Comparison of ENCODE assay signal across 8 cellular contexts in the genomic region with DNA sequence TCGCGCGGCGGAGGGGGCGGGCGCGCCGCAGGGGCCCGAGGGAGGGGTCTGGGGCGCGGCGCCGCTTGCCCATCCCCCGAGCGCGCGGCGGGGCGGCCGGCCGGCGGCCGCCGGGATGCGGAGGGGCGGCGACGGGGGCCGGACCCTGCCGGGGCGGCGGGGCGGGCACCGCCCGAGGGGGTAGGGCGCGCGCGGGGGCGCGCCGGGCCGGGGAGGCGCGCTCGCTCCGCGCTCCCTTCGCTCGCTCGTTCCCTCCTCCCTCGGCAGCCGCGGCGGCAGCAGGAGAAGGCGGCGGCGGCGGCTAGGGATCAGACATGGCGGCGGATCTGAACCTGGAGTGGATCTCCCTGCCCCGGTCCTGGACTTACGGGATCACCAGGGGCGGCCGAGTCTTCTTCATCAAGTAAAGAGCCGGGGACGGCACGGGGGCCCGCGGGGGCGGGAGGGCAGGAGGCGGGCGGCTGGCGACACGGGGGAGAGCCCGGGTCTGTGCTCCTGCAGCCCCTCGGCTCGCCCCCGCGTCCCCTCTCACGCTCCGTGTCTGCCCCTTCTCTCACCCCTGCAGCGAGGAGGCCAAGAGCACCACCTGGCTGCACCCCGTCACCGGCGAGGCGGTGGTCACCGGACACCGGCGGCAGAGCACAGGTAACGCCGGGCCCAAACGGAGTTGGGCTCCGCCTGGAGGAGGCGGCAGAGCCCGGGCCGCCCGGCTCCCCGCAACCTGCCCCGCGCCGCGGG. TPM values are rescaled to one million over a fixed set of nuclear protein-coding genes. Genes with fewer than 3 reads are reported as not detected.
A peak's percentile ranks its signal among the peaks of the same experiment; 100 is the strongest.
DNase-seq lines count a peak whose midpoint lies in the region; ATAC-seq lines count a peak whose summit lies in the region.

A gene with protein sequence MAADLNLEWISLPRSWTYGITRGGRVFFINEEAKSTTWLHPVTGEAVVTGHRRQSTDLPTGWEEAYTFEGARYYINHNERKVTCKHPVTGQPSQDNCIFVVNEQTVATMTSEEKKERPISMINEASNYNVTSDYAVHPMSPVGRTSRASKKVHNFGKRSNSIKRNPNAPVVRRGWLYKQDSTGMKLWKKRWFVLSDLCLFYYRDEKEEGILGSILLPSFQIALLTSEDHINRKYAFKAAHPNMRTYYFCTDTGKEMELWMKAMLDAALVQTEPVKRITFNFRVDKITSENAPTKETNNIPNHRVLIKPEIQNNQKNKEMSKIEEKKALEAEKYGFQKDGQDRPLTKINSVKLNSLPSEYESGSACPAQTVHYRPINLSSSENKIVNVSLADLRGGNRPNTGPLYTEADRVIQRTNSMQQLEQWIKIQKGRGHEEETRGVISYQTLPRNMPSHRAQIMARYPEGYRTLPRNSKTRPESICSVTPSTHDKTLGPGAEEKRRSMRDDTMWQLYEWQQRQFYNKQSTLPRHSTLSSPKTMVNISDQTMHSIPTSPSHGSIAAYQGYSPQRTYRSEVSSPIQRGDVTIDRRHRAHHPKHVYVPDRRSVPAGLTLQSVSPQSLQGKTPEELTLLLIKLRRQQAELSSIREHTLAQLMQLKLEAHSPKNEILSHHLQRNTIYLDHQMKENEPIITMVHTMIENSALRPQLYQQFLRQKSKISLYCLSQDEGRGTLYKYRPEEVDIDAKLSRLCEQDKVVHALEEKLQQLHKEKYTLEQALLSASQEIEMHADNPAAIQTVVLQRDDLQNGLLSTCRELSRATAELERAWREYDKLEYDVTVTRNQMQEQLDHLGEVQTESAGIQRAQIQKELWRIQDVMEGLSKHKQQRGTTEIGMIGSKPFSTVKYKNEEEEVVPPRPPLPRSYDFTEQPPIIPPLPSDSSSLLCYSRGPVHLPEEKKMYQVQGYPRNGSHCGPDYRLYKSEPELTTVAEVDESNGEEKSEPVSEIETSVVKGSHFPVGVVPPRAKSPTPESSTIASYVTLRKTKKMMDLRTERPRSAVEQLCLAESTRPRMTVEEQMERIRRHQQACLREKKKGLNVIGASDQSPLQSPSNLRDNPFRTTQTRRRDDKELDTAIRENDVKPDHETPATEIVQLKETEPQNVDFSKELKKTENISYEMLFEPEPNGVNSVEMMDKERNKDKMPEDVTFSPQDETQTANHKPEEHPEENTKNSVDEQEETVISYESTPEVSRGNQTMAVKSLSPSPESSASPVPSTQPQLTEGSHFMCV (plus strand): TSS at position 248 of the 738 bp plus-strand sequence. CDS start 67 bp downstream, at position 315.

- H3K4me3 Mint-ChIP-seq in naive thymus-derived CD4-positive, alpha-beta T cell = peak within 1 kb of the TSS; percentile 81 to 90 (median 87)

- H3K36me3 Mint-ChIP-seq in naive thymus-derived CD4-positive, alpha-beta T cell = peaks cover 0 to 12% (median 3%) of the 10 kb centered on the region in 5 donors

- intact Hi-C loops in naive thymus-derived CD4-positive, alpha-beta T cell (cut with micrococcal nuclease) = loop anchor here in 1 of 2 donors (10.0 kb wide), 1 partner anchor 305 kb away; the partner anchor contains the start of gene AEBP2

- no peaks in the 10 kb centered on the region for H3K27me3 ChIP-seq in naive thymus-derived CD4-positive, alpha-beta T cell (ENCODE audit: control insufficient read depth in 2 of 2, insufficient read depth in 2 of 2, low read length in 2 of 2)

- peaks cover 2 to 28% (median 12%) of the 10 kb centered on the region in 11 donors for H3K9me3 Mint-ChIP-seq in naive thymus-derived CD4-positive, alpha-beta T cell

- peak; percentile 72 for DNase-seq in DMS79 treated with DMSO at 0.1 percent for 48 hours (lab: John Stamatoyannopoulos, UW)
- peak; percentile 41 for DNase-seq in NOMO-1 treated with DMSO at 0.1 percent for 48 hours (lab: John Stamatoyannopoulos, UW; ENCODE audit: unreplicated experiment)
- peak; percentile 73 for DNase-seq in activated effector memory CD4-positive, alpha-beta T cell treated with anti-CD3 and anti-CD28 coated beads, Interleukin-2, amount 50 U/mL, for 16 hours
- DNase-seq in fibroblast of the conjunctiva (ENCODE audit: low read depth) = peak; percentile 42
- peak in 6 of 9 donors; percentile 10 to 36 (median 19) for DNase-seq in naive thymus-derived CD4-positive, alpha-beta T cell

- H3K27me3 Mint-ChIP-seq in naive thymus-derived CD4-positive, alpha-beta T cell = peaks cover 33 to 60% (median 51%) of the 10 kb centered on the region in 5 donors

- H3K4me3 ChIP-seq in naive thymus-derived CD4-positive, alpha-beta T cell (ENCODE audit: low read length) = peak within 1 kb of the TSS; percentile 65

- ATAC-seq in HG03159 (IDR thresholded peaks at IDR 0.05; ENCODE audit: unreplicated experiment) (peak; percentile 47), GM19328 (IDR thresholded peaks at IDR 0.05; ENCODE audit: unreplicated experiment) (no peak)
- peak; percentile 75 for ATAC-seq in naive thymus-derived CD4-positive, alpha-beta T cell

- H3K4me1 ChIP-seq in naive thymus-derived CD4-positive, alpha-beta T cell (ENCODE audit: control insufficient read depth in 2 of 2, insufficient read depth in 2 of 2, low read length in 2 of 2) = peaks cover 0 to 7% of the 10 kb centered on the region in 2 donors

- peaks cover 0 to 5% (median 0%) of the 10 kb centered on the region in 3 experiments for H3K9me3 ChIP-seq in naive thymus-derived CD4-positive, alpha-beta T cell (ENCODE audit: control insufficient read depth in 2 of 3, low read length in 3 of 3)

- CTCF ChIA-PET in naive thymus-derived CD4-positive, alpha-beta T cell (lab: Charles Lee) = no interaction called here

- POLR2A ChIA-PET in naive thymus-derived CD4-positive, alpha-beta T cell (lab: Charles Lee) = no interaction called here

- H3K27ac ChIP-seq in naive thymus-derived CD4-positive, alpha-beta T cell (ENCODE audit: low read depth, low read length) = no peak within 1 kb of the TSS
- peak within 1 kb of the TSS; percentile 56 for H3K27ac ChIP-seq in temporal lobe (ENCODE audit: low read depth, low read length)

- peaks cover 5 to 27% (median 21%) of the 10 kb centered on the region in 7 donors for H3K4me1 Mint-ChIP-seq in naive thymus-derived CD4-positive, alpha-beta T cell

- H3K27ac Mint-ChIP-seq in naive thymus-derived CD4-positive, alpha-beta T cell = peak within 1 kb of the TSS in 7 of 9 donors; percentile 2 to 61 (median 41)

- H3K36me3 ChIP-seq in naive thymus-derived CD4-positive, alpha-beta T cell (ENCODE audit: control insufficient read depth in 2 of 3, insufficient read depth in 3 of 3, low read length in 3 of 3) = no peaks in the 10 kb centered on the region

RNA-seq across cellular contexts. Expression of the gene that starts here (rescaled TPM):
- 1 to 10 TPM in 4 of 5 experiments, under 1 TPM in 1; 0.82 to 5.3 (median 1.3) TPM for total RNA-seq in naive thymus-derived CD4-positive, alpha-beta T cell
- under 1 TPM; 0.32 to 0.43 TPM for polyA plus RNA-seq in naive thymus-derived CD4-positive, alpha-beta T cell
- 59.0 TPM for total RNA-seq in temporal lobe

Comparison
In these comparisons a context has a peak if more than half of its experiments do, and no peak if none do; other contexts are left out.
1. DNase-seq: peak in every context shown above with its lines; median percentile 73 in activated effector memory CD4-positive, alpha-beta T cell treated with anti-CD3 and anti-CD28 coated beads, Interleukin-2, amount 50 U/mL, for 16 hours; 72 in DMS79 treated with DMSO at 0.1 percent for 48 hours; 42 in fibroblast of the conjunctiva; 41 in NOMO-1 treated with DMSO at 0.1 percent for 48 hours; 19 in naive thymus-derived CD4-positive, alpha-beta T cell.